1 cellular context compared by ENCODE assay signal in the genomic region with DNA sequence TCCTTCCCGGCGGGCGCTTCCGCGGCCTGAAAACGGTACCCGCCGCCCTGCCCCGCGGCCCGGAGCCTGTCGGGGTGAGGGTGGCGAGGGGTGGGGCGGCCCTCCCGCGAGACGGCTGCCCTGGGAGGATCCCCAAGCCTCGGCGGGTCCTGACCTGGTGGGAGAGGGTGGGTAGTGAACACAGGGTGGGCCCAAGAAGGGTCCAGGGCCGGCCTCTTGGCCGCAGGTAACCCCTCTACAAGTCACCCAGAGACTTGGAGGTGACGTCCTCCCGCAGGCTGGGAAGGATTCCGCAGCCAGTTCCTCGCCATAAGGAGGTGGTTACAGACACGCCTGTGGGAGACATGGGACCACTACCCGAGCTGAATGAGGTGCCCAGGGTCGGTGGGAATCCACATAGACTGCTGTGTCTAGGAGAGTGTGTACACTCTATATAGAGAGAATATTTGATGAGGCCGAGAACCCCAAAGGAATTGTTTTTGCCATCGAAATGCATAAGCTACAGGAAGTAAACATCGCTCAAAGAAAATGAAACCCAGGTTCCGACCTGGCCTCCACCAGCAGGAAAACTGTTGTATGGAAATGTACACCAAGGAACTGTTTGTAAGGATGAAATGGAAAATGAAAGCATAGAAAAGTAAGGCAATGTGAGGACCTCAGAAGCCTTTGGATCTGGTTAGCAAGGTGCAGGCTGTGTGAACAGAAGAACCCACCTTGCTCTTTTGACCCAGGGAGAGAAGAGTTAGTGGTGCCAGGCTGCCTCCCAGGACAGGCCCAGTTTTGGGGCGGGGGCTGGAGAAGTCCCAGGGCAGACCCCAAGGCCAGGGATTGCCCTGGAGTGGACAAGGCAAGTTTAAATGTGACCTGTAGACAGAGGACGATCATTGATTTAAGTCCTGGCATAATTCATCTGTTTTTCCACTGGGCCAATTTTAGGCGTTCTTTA.
TF ChIP-seq lines count a peak whose summit lies in the region.

No MANE protein-coding gene starts in this region.

TF ChIP-seq in HepG2, 621 proteins besides CTCF, POLR2A, EP300 and RAD21 (continued from another document):
- TF ChIP-seq, protein P1, sequence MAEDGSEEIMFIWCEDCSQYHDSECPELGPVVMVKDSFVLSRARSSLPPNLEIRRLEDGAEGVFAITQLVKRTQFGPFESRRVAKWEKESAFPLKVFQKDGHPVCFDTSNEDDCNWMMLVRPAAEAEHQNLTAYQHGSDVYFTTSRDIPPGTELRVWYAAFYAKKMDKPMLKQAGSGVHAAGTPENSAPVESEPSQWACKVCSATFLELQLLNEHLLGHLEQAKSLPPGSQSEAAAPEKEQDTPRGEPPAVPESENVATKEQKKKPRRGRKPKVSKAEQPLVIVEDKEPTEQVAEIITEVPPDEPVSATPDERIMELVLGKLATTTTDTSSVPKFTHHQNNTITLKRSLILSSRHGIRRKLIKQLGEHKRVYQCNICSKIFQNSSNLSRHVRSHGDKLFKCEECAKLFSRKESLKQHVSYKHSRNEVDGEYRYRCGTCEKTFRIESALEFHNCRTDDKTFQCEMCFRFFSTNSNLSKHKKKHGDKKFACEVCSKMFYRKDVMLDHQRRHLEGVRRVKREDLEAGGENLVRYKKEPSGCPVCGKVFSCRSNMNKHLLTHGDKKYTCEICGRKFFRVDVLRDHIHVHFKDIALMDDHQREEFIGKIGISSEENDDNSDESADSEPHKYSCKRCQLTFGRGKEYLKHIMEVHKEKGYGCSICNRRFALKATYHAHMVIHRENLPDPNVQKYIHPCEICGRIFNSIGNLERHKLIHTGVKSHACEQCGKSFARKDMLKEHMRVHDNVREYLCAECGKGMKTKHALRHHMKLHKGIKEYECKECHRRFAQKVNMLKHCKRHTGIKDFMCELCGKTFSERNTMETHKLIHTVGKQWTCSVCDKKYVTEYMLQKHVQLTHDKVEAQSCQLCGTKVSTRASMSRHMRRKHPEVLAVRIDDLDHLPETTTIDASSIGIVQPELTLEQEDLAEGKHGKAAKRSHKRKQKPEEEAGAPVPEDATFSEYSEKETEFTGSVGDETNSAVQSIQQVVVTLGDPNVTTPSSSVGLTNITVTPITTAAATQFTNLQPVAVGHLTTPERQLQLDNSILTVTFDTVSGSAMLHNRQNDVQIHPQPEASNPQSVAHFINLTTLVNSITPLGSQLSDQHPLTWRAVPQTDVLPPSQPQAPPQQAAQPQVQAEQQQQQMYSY (CRISPR knock-in tag; IDR thresholded peaks at IDR 0.05): no peak
- TF ChIP-seq ZFY (CRISPR knock-in tag; IDR thresholded peaks at IDR 0.05) (no peak), TRAFD1 (CRISPR knock-in tag; IDR thresholded peaks at IDR 0.05; ENCODE audit: borderline replicate concordance) (no peak), ZNF546 (CRISPR knock-in tag; conservative IDR thresholded peaks at IDR 0.05) (no peak), ZNF646 (CRISPR knock-in tag; IDR thresholded peaks at IDR 0.05) (no peak)
